ENCODE assay signal across 14 cellular contexts in genomic region chr1:110513511-110513910, GRCh38. TPM values are rescaled to one million over a fixed set of nuclear protein-coding genes. Genes with fewer than 3 reads are reported as not detected.
DNase-seq lines count a peak whose midpoint lies in the region; ATAC-seq and TF ChIP-seq lines count a peak whose summit lies in the region.
"Had no signal": no experiment of that assay in that cellular context is flagged by ENCODE, and none has a peak within 500 bp of the region (broad histone marks: within the 10 kb centered on the region; RNA-seq: fewer than 3 reads in every experiment).

No MANE protein-coding gene starts in this region.

- H3K4me3 ChIP-seq in BLaER1 treated with 17β-estradiol and CSF1 and Interleukin-3, amounts not matched to agents 10 nM and 100 nM: no peak overlapping the region
- H3K4me3 ChIP-seq in HCT116 (replicated peaks in 1 of 2; ENCODE audit: low read depth in 1 of 2, low read length in 2 of 2) (no peak overlapping the region), RWPE2 (ENCODE audit: severe bottlenecking) (no peak overlapping the region), hepatocyte (no peak overlapping the region), testis (no peak overlapping the region)
- H3K4me3 ChIP-seq: sigmoid colon had no signal

- CTCF ChIA-PET in HCT116 (lab: Charles Lee): no interaction called here

- intact Hi-C loops in HCT116 (cut with micrococcal nuclease) (no loop called here), testis (cut with DNase I; ENCODE audit: low total_unique reads) (no loop called here)

- RAD21 ChIA-PET in HCT116 (lab: Charles Lee; ENCODE audit: low non-redundant PET in 1 of 2, low total read pairs in 2 of 2, uncharacterized antibody in 2 of 2, unreplicated experiment in 2 of 2): no interaction called here

- TF ChIP-seq RAD21 in HCT116 (IDR thresholded peaks at IDR 0.05; ENCODE audit: low read depth): no peak

- ATAC-seq in HCT116 (peak; percentile 66), RWPE2 (ENCODE audit: low read depth) (peak; percentile 49; the same call in 1 of the 3 replicates), HG02885 (IDR thresholded peaks at IDR 0.05; ENCODE audit: poor library complexity, unreplicated experiment) (no peak)

- POLR2A ChIA-PET in HCT116 (lab: Charles Lee): no interaction called here

- TF ChIP-seq CTCF in HCT116 (IDR thresholded peaks at IDR 0.05 in 2 of 3, conservative IDR thresholded peaks at IDR 0.05 in 1 of 3; ENCODE audit: borderline replicate concordance in 1 of 3, insufficient read depth in 1 of 3, low read depth in 2 of 3, low read length in 2 of 3) (no peak), RWPE2 (IDR thresholded peaks at IDR 0.05; ENCODE audit: poor library complexity, severe bottlenecking) (no peak), hepatocyte (IDR thresholded peaks at IDR 0.05; ENCODE audit: poor library complexity) (no peak), testis (IDR thresholded peaks at IDR 0.05) (no peak)

- H2AFZ ChIP-seq in HCT116 (ENCODE audit: low read depth, low read length, poor library complexity, severe bottlenecking): no peak overlapping the region
- no peak overlapping the region for H2AFZ ChIP-seq in hepatocyte

- peak overlapping the region in 1 of 11 experiments; percentile 10; a peak in 3 of 22 replicates for H3K9ac ChIP-seq in BLaER1 treated with 17β-estradiol and CSF1 and Interleukin-3, amounts not matched to agents 10 nM and 100 nM
- no peak overlapping the region for H3K9ac ChIP-seq in HCT116 (ENCODE audit: low read length)

- WGBS in hepatocyte (ENCODE audit: low lambda C conversion rate, missing lambda C conversion rate): 40% methylated on average over 8 of the region's 8 CpGs
- WGBS in testis, 2 donors: 74 to 76% methylated on average over 8 of the region's 8 CpGs

- no peak for DNase-seq in HCT116 (ENCODE audit: low read depth, low spot score)
- DNase-seq in RWPE2 (ENCODE audit: low spot score): no peak
- peak; percentile 55 for DNase-seq in hepatocyte (ENCODE audit: low spot score)
- DNase-seq in activated CD4-positive, CD25-positive, alpha-beta regulatory T cell treated with anti-CD3 and anti-CD28 coated beads, Interleukin-2, amount 50 U/mL, for 72 hours: no peak
- DNase-seq in midbrain (lab: John Stamatoyannopoulos, UW): no peak
- no peak for DNase-seq in testis
- DNase-seq: activated CD4-positive, alpha-beta T cell treated with anti-CD3 and anti-CD28 coated beads, Interleukin-2, amount 50 U/mL, for 4 hours; activated effector memory CD4-positive, alpha-beta T cell treated with anti-CD3 and anti-CD28 coated beads, Interleukin-2, amount 50 U/mL, for 16 hours; RPMI8226; sigmoid colon; stimulated activated naive CD4-positive, alpha-beta T cell had no signal

- no peaks in the 10 kb centered on the region for H3K27me3 ChIP-seq in BLaER1 treated with 17β-estradiol and CSF1 and Interleukin-3, amounts not matched to agents 10 nM and 100 nM
- H3K27me3 ChIP-seq in HCT116 (ENCODE audit: insufficient read depth, low read length) (no peaks in the 10 kb centered on the region), RWPE2 (ENCODE audit: insufficient read depth, poor library complexity, severe bottlenecking) (no peaks in the 10 kb centered on the region), hepatocyte (no peaks in the 10 kb centered on the region), testis (no peaks in the 10 kb centered on the region)
- H3K27me3 ChIP-seq: sigmoid colon had no signal

- no peaks in the 10 kb centered on the region for H3K79me2 ChIP-seq in HCT116 (ENCODE audit: insufficient read depth, low read length)
- H3K79me2 ChIP-seq in hepatocyte: no peaks in the 10 kb centered on the region

- 0 out of 22 replicates have a peak overlapping the region, but pooled peaks of 1 of the 11 experiments have one; percentile 20 for H3K27ac ChIP-seq in BLaER1 treated with 17β-estradiol and CSF1 and Interleukin-3, amounts not matched to agents 10 nM and 100 nM
- H3K27ac ChIP-seq in HCT116 (ENCODE audit: low read depth, low read length): no peak overlapping the region
- H3K27ac ChIP-seq in RWPE2 (ENCODE audit: poor library complexity, severe bottlenecking): no peak overlapping the region
- H3K27ac ChIP-seq in hepatocyte: no peak overlapping the region
- no peak overlapping the region for H3K27ac ChIP-seq in testis
- H3K27ac ChIP-seq: sigmoid colon had no signal

- peaks cover 11 to 17% (median 16%) of the 10 kb centered on the region in 10 experiments for H3K4me1 ChIP-seq in BLaER1 treated with 17β-estradiol and CSF1 and Interleukin-3, amounts not matched to agents 10 nM and 100 nM
- H3K4me1 ChIP-seq in HCT116 (ENCODE audit: control insufficient read depth in 1 of 2, insufficient read depth in 2 of 2, low read length in 2 of 2) (peaks cover 0 to 5% of the 10 kb centered on the region in 2 experiments; a peak in 1 of 4 replicates), RWPE2 (ENCODE audit: insufficient read depth, poor library complexity, severe bottlenecking) (no peaks in the 10 kb centered on the region), hepatocyte (ENCODE audit: insufficient read depth) (no peaks in the 10 kb centered on the region), testis (no peaks in the 10 kb centered on the region)
- H3K4me1 ChIP-seq: sigmoid colon had no signal

- H3K9me3 ChIP-seq in BLaER1 treated with 17β-estradiol and CSF1 and Interleukin-3, amounts not matched to agents 10 nM and 100 nM (replicated peaks in 1 of 11): peaks cover 0 to 11% (median 0%) of the 10 kb centered on the region in 11 experiments; a peak in 4 of 22 replicates
- H3K9me3 ChIP-seq in HCT116 (ENCODE audit: control insufficient read depth in 1 of 2, insufficient read depth in 1 of 2, low read depth in 1 of 2, low read length in 2 of 2) (no peaks in the 10 kb centered on the region), RWPE2 (ENCODE audit: severe bottlenecking) (no peaks in the 10 kb centered on the region), hepatocyte (ENCODE audit: low read depth) (no peaks in the 10 kb centered on the region), testis (no peaks in the 10 kb centered on the region)
- H3K9me3 ChIP-seq: sigmoid colon had no signal

- H4K20me1 ChIP-seq in BLaER1 treated with 17β-estradiol and CSF1 and Interleukin-3, amounts not matched to agents 10 nM and 100 nM: no peaks in the 10 kb centered on the region
- H4K20me1 ChIP-seq in HCT116 (ENCODE audit: insufficient read depth) (no peaks in the 10 kb centered on the region), hepatocyte (ENCODE audit: insufficient read depth, poor library complexity, severe bottlenecking) (no peaks in the 10 kb centered on the region)

- H3K4me2 ChIP-seq in BLaER1 treated with 17β-estradiol and CSF1 and Interleukin-3, amounts not matched to agents 10 nM and 100 nM: peak overlapping the region in 9 of 11 experiments; percentile 30 to 66 (median 49); a peak in 15 of 22 replicates
- H3K4me2 ChIP-seq in HCT116 (ENCODE audit: low read length) (no peak overlapping the region), hepatocyte (no peak overlapping the region)

- BruUV-seq in HCT116 (replicated peaks; lab: Mats Ljungman, UMichigan): no TSS peak

- TF ChIP-seq POLR2A in HCT116 (IDR thresholded peaks at IDR 0.05; ENCODE audit: borderline replicate concordance, extremely low read depth, insufficient read depth, insufficient read length) (no peak), testis (IDR thresholded peaks at IDR 0.05) (no peak)

- H3K36me3 ChIP-seq in BLaER1 treated with 17β-estradiol and CSF1 and Interleukin-3, amounts not matched to agents 10 nM and 100 nM: no peaks in the 10 kb centered on the region
- H3K36me3 ChIP-seq in HCT116 (ENCODE audit: control insufficient read depth in 1 of 2, insufficient read depth in 2 of 2, low read length in 2 of 2) (no peaks in the 10 kb centered on the region), RWPE2 (ENCODE audit: low read depth) (no peaks in the 10 kb centered on the region), hepatocyte (replicated peaks; ENCODE audit: insufficient read depth, low read depth) (no peaks in the 10 kb centered on the region), testis (ENCODE audit: low read depth, missing control alignments) (no peaks in the 10 kb centered on the region)
- H3K36me3 ChIP-seq: sigmoid colon had no signal

- no peaks in the 10 kb centered on the region for H3K9me2 ChIP-seq in HCT116 (ENCODE audit: insufficient read depth)
- H3K9me2 ChIP-seq in hepatocyte (replicated peaks; ENCODE audit: insufficient read depth): no peaks in the 10 kb centered on the region

TF ChIP-seq in HCT116, 20 proteins besides CTCF, POLR2A, EP300 and RAD21 (continues in another document):
- TF ChIP-seq CBX3 (IDR thresholded peaks at IDR 0.05; ENCODE audit: low read depth) (no peak), ZBTB33 (IDR thresholded peaks at IDR 0.05; ENCODE audit: extremely low read depth, insufficient replicate concordance, low read length) (no peak), YY1 (IDR thresholded peaks at IDR 0.05; ENCODE audit: extremely low read depth, insufficient replicate concordance, low read depth, low read length) (no peak), MAX (IDR thresholded peaks at IDR 0.05) (no peak), JUND (IDR thresholded peaks at IDR 0.05) (no peak), SRF (IDR thresholded peaks at IDR 0.05; ENCODE audit: low read depth) (no peak), ATF3 (IDR thresholded peaks at IDR 0.05) (no peak), SP1 (IDR thresholded peaks at IDR 0.05; ENCODE audit: low read depth) (no peak)

RNA-seq across cellular contexts. Expression of gene KCNA10, which starts 5.5 kb away (rescaled TPM):
- total RNA-seq in HCT116 (2021; ENCODE audit: unreplicated experiment) (not detected), hepatocyte (not detected in 2 replicates), testis (under 1 TPM in 1 of 2 donors, not detected in 1; 0.50 TPM)
- not detected in 2 replicates for polyA plus RNA-seq in HCT116 (2012)
- polyA plus RNA-seq in hepatocyte (not detected in 2 replicates), testis (ENCODE audit: insufficient read depth, low read depth, low replicate concordance) (0.21 TPM)
- total RNA-seq: lung microvascular endothelial cell, sigmoid colon had no signal
- polyA plus RNA-seq: sigmoid colon had no signal

Comparison
In these comparisons a context has a peak if more than half of its experiments do, and no peak if none do; other contexts are left out.
1. H3K4me2 ChIP-seq: peak in BLaER1 treated with 17β-estradiol and CSF1 and Interleukin-3, amounts not matched to agents 10 nM and 100 nM (9 of 11); none in HCT116 (single experiment) and hepatocyte (single experiment).